Comparison of ENCODE assay signal across 8 cellular contexts in the genomic region with DNA sequence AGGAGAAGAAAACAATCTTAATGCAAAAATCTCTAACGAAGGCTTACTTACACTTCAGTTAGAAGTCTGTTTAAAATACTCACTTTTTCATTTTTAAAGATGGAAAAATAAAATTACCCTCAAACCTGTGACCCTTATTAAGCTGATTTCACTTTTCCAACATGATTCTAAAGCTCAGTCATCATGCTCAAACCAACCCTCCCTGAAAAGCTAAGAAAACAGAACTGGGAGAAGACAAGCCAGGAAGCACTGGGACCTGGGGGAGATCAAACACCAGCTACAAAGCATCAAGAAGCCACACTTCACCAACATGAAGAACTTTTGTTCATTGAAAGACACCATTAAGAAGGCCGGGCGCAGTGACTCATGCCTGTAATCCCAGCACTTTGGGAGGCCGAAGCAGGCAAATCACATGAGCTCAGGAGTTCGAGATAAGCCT.
DNase-seq lines count a peak whose midpoint lies in the region; ATAC-seq, FAIRE-seq and TF ChIP-seq lines count a peak whose summit lies in the region.

No MANE protein-coding gene starts in this region.

- CTCF ChIA-PET in activated naive CD4-positive, alpha-beta T cell treated with anti-CD3 and anti-CD28 coated beads for 36 hours (lab: Charles Lee): interaction anchor here (0.6 kb wide), 2 partner anchors 77 to 238 kb away, joined by 3 to 5 read pairs; no protein-coding TSS in a partner anchor

- TF ChIP-seq POLR2A in adrenal gland (IDR thresholded peaks at IDR 0.05) (no peak), right lobe of liver (IDR thresholded peaks at IDR 0.05) (peak; percentile 1), Peyer's patch (IDR thresholded peaks at IDR 0.05) (no peak)

- H3K4me3 ChIP-seq in adrenal gland: no peak overlapping the region
- no peak overlapping the region for H3K4me3 ChIP-seq in right lobe of liver
- no peak overlapping the region for H3K4me3 ChIP-seq in Peyer's patch

- TF ChIP-seq CTCF in adrenal gland (IDR thresholded peaks at IDR 0.05) (no peak), right lobe of liver (IDR thresholded peaks at IDR 0.05) (no peak), Peyer's patch (IDR thresholded peaks at IDR 0.05) (no peak)

- H3K4me1 Mint-ChIP-seq in activated naive CD4-positive, alpha-beta T cell treated with anti-CD3 and anti-CD28 coated beads for 36 hours (ENCODE audit: low read depth): peaks cover 41% of the 10 kb centered on the region

- H3K4me3 Mint-ChIP-seq in activated naive CD4-positive, alpha-beta T cell treated with anti-CD3 and anti-CD28 coated beads for 36 hours: no peak overlapping the region

- H3K27ac Mint-ChIP-seq in activated naive CD4-positive, alpha-beta T cell treated with anti-CD3 and anti-CD28 coated beads for 36 hours: peak overlapping the region; percentile 55

- H3K9me3 ChIP-seq in adrenal gland (replicated peaks in 1 of 3): no peaks in the 10 kb centered on the region
- H3K9me3 ChIP-seq in right lobe of liver: no peaks in the 10 kb centered on the region
- H3K9me3 ChIP-seq in Peyer's patch: no peaks in the 10 kb centered on the region

- WGBS in adrenal gland, 4 donors: 29 to 47% (median 41%) methylated on average over 5 of the region's 5 CpGs
- 51% methylated on average over 5 of the region's 5 CpGs for whole genome bisulfite sequencing in right lobe of liver (ENCODE audit: insufficient coverage, low coverage, low lambda C conversion rate, missing lambda C conversion rate)

- no peak for FAIRE-seq in urothelium cell line (lab: Jason Lieb, UNC)

- no peaks in the 10 kb centered on the region for H3K9me3 Mint-ChIP-seq in activated naive CD4-positive, alpha-beta T cell treated with anti-CD3 and anti-CD28 coated beads for 36 hours

- no peaks in the 10 kb centered on the region for H3K36me3 Mint-ChIP-seq in activated naive CD4-positive, alpha-beta T cell treated with anti-CD3 and anti-CD28 coated beads for 36 hours (ENCODE audit: low read depth)

- H3K27me3 Mint-ChIP-seq in activated naive CD4-positive, alpha-beta T cell treated with anti-CD3 and anti-CD28 coated beads for 36 hours (ENCODE audit: low read depth): no peaks in the 10 kb centered on the region

- DNase-seq in activated naive CD4-positive, alpha-beta T cell treated with anti-CD3 and anti-CD28 coated beads for 36 hours: no peak
- DNase-seq in activated naive CD4-positive, alpha-beta T cell (lab: John Stamatoyannopoulos, UW): no peak
- DNase-seq in adrenal gland (peak in 6 of 7 donors; percentile 50 to 77 (median 60)), right lobe of liver (no peak), urothelium cell line (ENCODE audit: low spot score) (peak; percentile 49), Peyer's patch (no peak), putamen (ENCODE audit: low spot score) (no peak)

- ATAC-seq in right lobe of liver (no peak), GM19035 (IDR thresholded peaks at IDR 0.05; ENCODE audit: unreplicated experiment) (no peak)

- no peaks in the 10 kb centered on the region for H3K27me3 ChIP-seq in adrenal gland
- H3K27me3 ChIP-seq in right lobe of liver: no peaks in the 10 kb centered on the region
- H3K27me3 ChIP-seq in Peyer's patch: no peaks in the 10 kb centered on the region

- intact Hi-C loops in activated naive CD4-positive, alpha-beta T cell treated with anti-CD3 and anti-CD28 coated beads for 36 hours (cut with micrococcal nuclease): no loop called here
- intact Hi-C loops in adrenal gland (cut with DNase I) (no loop called here), right lobe of liver (cut with DNase I) (no loop called here)

- H3K36me3 ChIP-seq in adrenal gland (replicated peaks in 1 of 2): no peaks in the 10 kb centered on the region
- no peaks in the 10 kb centered on the region for H3K36me3 ChIP-seq in right lobe of liver
- H3K36me3 ChIP-seq in Peyer's patch: no peaks in the 10 kb centered on the region

- H3K27ac ChIP-seq in adrenal gland (peak overlapping the region; percentile 3 to 86 (median 74)), right lobe of liver (peak overlapping the region; percentile 9 to 71 (median 65)), Peyer's patch (peak overlapping the region in 2 of 4 donors; percentile 27 to 77)

- H3K4me1 ChIP-seq in adrenal gland (replicated peaks in 1 of 2) (peaks cover 21 to 29% of the 10 kb centered on the region in 2 donors), right lobe of liver (peaks cover 0 to 24% (median 13%) of the 10 kb centered on the region in 4 donors), Peyer's patch (peaks cover 0 to 23% (median 2%) of the 10 kb centered on the region in 4 donors)

Comparison
In these comparisons a context has a peak if more than half of its experiments do, and no peak if none do; other contexts are left out.
1. DNase-seq: peak in adrenal gland (6 of 7) and urothelium cell line (single experiment); none in activated naive CD4-positive, alpha-beta T cell treated with anti-CD3 and anti-CD28 coated beads for 36 hours (single experiment), activated naive CD4-positive, alpha-beta T cell (0 of 4), right lobe of liver (0 of 3), Peyer's patch (0 of 3) and putamen (single experiment).